ENCODE assay signal across 16 cellular contexts in the genomic region with DNA sequence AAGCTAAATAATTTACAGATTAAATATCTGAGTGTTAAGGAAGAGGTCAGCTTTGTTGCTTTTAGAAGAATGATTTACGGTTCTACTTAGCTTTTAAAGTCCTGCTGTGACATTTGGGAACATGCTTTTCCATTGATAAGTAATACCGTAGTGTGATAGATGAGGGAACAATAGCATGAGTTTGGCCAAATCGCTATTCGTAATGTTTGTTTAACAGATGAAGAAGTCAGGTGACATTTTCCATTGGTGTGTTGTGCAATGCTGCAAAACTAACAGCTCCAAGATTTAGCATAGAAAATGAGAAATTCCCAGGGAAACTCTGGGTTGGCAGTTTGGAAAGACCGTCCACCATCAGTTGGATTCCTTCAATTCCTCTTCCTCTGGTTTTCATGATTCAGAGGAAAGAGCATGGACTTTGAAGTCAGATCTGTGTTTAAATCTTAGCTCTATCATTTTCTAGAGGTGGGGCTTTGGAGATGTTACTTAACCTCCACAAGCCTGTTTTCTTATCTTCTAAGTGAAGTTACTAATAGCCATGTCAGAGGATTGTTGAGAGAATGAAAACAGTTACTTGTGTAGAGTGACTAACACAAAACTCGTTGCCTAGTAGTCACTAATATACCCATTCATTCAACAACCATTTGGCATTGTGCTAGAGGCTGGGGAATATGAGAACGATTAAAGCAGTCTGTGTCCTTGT.
DNase-seq lines count a peak whose midpoint lies in the region; ATAC-seq, FAIRE-seq and TF ChIP-seq lines count a peak whose summit lies in the region.
"Had no signal": no experiment of that assay in that cellular context is flagged by ENCODE, and none has a peak within 500 bp of the region (broad histone marks: within the 10 kb centered on the region; RNA-seq: fewer than 3 reads in every experiment).

No MANE protein-coding gene starts in this region.

- H3K27me3 ChIP-seq in HUES6 (ENCODE audit: control insufficient read depth, insufficient read depth, low read length) (no peaks in the 10 kb centered on the region), endocrine pancreas (ENCODE audit: control insufficient read depth, insufficient read depth, low read length) (no peaks in the 10 kb centered on the region), HepG2 (ENCODE audit: control insufficient read depth in 1 of 2, insufficient read depth in 2 of 2, low read length in 2 of 2) (no peaks in the 10 kb centered on the region)
- H3K27me3 ChIP-seq: uterus had no signal

- H3K4me1 ChIP-seq in A549 (0 out of 3 replicates have a peak, but pooled peaks cover 7% of the 10 kb centered on the region), HUES6 (ENCODE audit: control insufficient read depth, insufficient read depth, low read length) (peaks cover 24% of the 10 kb centered on the region), endocrine pancreas (ENCODE audit: control insufficient read depth, insufficient read depth, low read length) (no peaks in the 10 kb centered on the region), HepG2 (ENCODE audit: insufficient read depth, low read length) (peaks cover 9% of the 10 kb centered on the region), OCI-LY7 (ENCODE audit: insufficient read depth, low read length, poor library complexity, severe bottlenecking) (no peaks in the 10 kb centered on the region)
- H3K4me1 ChIP-seq: uterus had no signal

- H3K9ac ChIP-seq in HUES6 (ENCODE audit: low read length) (peak overlapping the region; percentile 17), endocrine pancreas (ENCODE audit: control insufficient read depth, insufficient read depth, low read length) (no peak overlapping the region), HepG2 (ENCODE audit: insufficient read depth, low read depth, low read length) (no peak overlapping the region)

- no peak for TF ChIP-seq POLR2A in A549 (IDR thresholded peaks at IDR 0.05; ENCODE audit: low read length)
- TF ChIP-seq POLR2A in HepG2 (IDR thresholded peaks at IDR 0.05; ENCODE audit: insufficient read depth in 1 of 2, low read depth in 2 of 2, low read length in 2 of 2), result no peak

- no peak for ATAC-seq in A549
- no peak for ATAC-seq in HepG2

- DNase-seq in A549 (ENCODE audit: low read depth in 1 of 2, low spot score in 1 of 2) (no peak), HepG2 (ENCODE audit: low spot score) (peak; percentile 46), OCI-M2 (lab: John Stamatoyannopoulos, UW; ENCODE audit: unreplicated experiment) (no peak), OCI-LY7 (ENCODE audit: low spot score) (no peak), nephron progenitor cell (no peak)
- no peak for DNase-seq in activated T-helper 2 cell treated with anti-CD3 and anti-CD28 coated beads, Interferon-gamma antibody, Interleukin-2, Interleukin-4, amounts not matched to agents 10 μg/mL and 5 μg/mL and 100 μg/mL, durations not matched to agents 14 hours and 24 hours and 36 hours (ENCODE audit: low spot score)
- DNase-seq: activated CD4-positive, alpha-beta T cell treated with anti-CD3 and anti-CD28 coated beads, Interleukin-2, amount 10 ng/mL, durations not matched to agents 7 days and 5 days; caudate nucleus; erythroblast; immature natural killer cell; NCI-H2107; T-helper 2 cell; uterus had no signal

- peaks cover 65% of the 10 kb centered on the region for H3K4me1 Mint-ChIP-seq in nephron progenitor cell
- H3K4me1 Mint-ChIP-seq in activated T-helper 2 cell treated with anti-CD3 and anti-CD28 coated beads, Interferon-gamma antibody, Interleukin-2, Interleukin-4, amounts not matched to agents 10 μg/mL and 5 μg/mL and 100 μg/mL, durations not matched to agents 14 hours and 24 hours and 36 hours (ENCODE audit: low read depth), result no peaks in the 10 kb centered on the region
- H3K4me1 Mint-ChIP-seq: activated CD4-positive, alpha-beta T cell treated with anti-CD3 and anti-CD28 coated beads, Interleukin-2, amount 10 ng/mL, durations not matched to agents 7 days and 5 days had no signal

- H3K79me2 ChIP-seq in HepG2 (ENCODE audit: insufficient read depth, low read length) (no peaks in the 10 kb centered on the region), OCI-LY7 (ENCODE audit: insufficient read depth, low read depth, low read length) (no peaks in the 10 kb centered on the region)

- TF ChIP-seq CTCF in A549 (IDR thresholded peaks at IDR 0.05), result no peak
- no peak for TF ChIP-seq CTCF in HepG2 (CRISPR knock-in tag; IDR thresholded peaks at IDR 0.05)
- TF ChIP-seq CTCF in OCI-LY7 (conservative IDR thresholded peaks at IDR 0.05; ENCODE audit: low read length), result no peak
- no peak for TF ChIP-seq CTCF in nephron progenitor cell (IDR thresholded peaks at IDR 0.05)

- H3K4me3 Mint-ChIP-seq in nephron progenitor cell, result no peak overlapping the region
- no peak overlapping the region for H3K4me3 Mint-ChIP-seq in activated T-helper 2 cell treated with anti-CD3 and anti-CD28 coated beads, Interferon-gamma antibody, Interleukin-2, Interleukin-4, amounts not matched to agents 10 μg/mL and 5 μg/mL and 100 μg/mL, durations not matched to agents 14 hours and 24 hours and 36 hours (ENCODE audit: low read depth)
- H3K4me3 Mint-ChIP-seq: activated CD4-positive, alpha-beta T cell treated with anti-CD3 and anti-CD28 coated beads, Interleukin-2, amount 10 ng/mL, durations not matched to agents 7 days and 5 days; activated T-helper 1 cell treated with anti-CD3 and anti-CD28 coated beads, Interleukin-12 subunit alpha, Interleukin-12 subunit beta, Interleukin-2, Interleukin-4 antibody, amounts not matched to agents 30 ng/mL and 10 ng/mL and 1 ng/mL, durations not matched to agents 14 hours and 24 hours and 36 hours; immature natural killer cell had no signal

- H2AFZ ChIP-seq in HepG2 (ENCODE audit: low read length) (no peak overlapping the region), OCI-LY7 (ENCODE audit: low read length) (no peak overlapping the region)

- H3K27ac Mint-ChIP-seq in nephron progenitor cell, result no peak overlapping the region
- H3K27ac Mint-ChIP-seq in activated T-helper 2 cell treated with anti-CD3 and anti-CD28 coated beads, Interferon-gamma antibody, Interleukin-2, Interleukin-4, amounts not matched to agents 10 μg/mL and 5 μg/mL and 100 μg/mL, durations not matched to agents 14 hours and 24 hours and 36 hours, result no peak overlapping the region
- H3K27ac Mint-ChIP-seq: activated CD4-positive, alpha-beta T cell treated with anti-CD3 and anti-CD28 coated beads, Interleukin-2, amount 10 ng/mL, durations not matched to agents 7 days and 5 days; activated T-helper 1 cell treated with anti-CD3 and anti-CD28 coated beads, Interleukin-12 subunit alpha, Interleukin-12 subunit beta, Interleukin-2, Interleukin-4 antibody, amounts not matched to agents 30 ng/mL and 10 ng/mL and 1 ng/mL, durations not matched to agents 14 hours and 24 hours and 36 hours; immature natural killer cell had no signal

- no peaks in the 10 kb centered on the region for H3K36me3 Mint-ChIP-seq in nephron progenitor cell (ENCODE audit: low read depth)
- no peaks in the 10 kb centered on the region for H3K36me3 Mint-ChIP-seq in activated T-helper 2 cell treated with anti-CD3 and anti-CD28 coated beads, Interferon-gamma antibody, Interleukin-2, Interleukin-4, amounts not matched to agents 10 μg/mL and 5 μg/mL and 100 μg/mL, durations not matched to agents 14 hours and 24 hours and 36 hours (ENCODE audit: low read depth)
- H3K36me3 Mint-ChIP-seq: immature natural killer cell had no signal

- no peak for TF ChIP-seq EP300 in A549 (IDR thresholded peaks at IDR 0.05)
- TF ChIP-seq EP300 in HepG2 (IDR thresholded peaks at IDR 0.05; ENCODE audit: low read depth in 2 of 2, low read length in 2 of 2), result no peak
- TF ChIP-seq EP300 in HepG2 (CRISPR knock-in tag; IDR thresholded peaks at IDR 0.05; ENCODE audit: borderline replicate concordance), result no peak

- peaks cover 11% of the 10 kb centered on the region for H3K27me3 Mint-ChIP-seq in nephron progenitor cell (ENCODE audit: low read depth, poor library complexity)
- no peaks in the 10 kb centered on the region for H3K27me3 Mint-ChIP-seq in activated T-helper 2 cell treated with anti-CD3 and anti-CD28 coated beads, Interferon-gamma antibody, Interleukin-2, Interleukin-4, amounts not matched to agents 10 μg/mL and 5 μg/mL and 100 μg/mL, durations not matched to agents 14 hours and 24 hours and 36 hours (ENCODE audit: low read depth)
- H3K27me3 Mint-ChIP-seq: activated CD4-positive, alpha-beta T cell treated with anti-CD3 and anti-CD28 coated beads, Interleukin-2, amount 10 ng/mL, durations not matched to agents 7 days and 5 days had no signal

- H4K20me1 ChIP-seq in HepG2 (ENCODE audit: insufficient read depth, low read length), result no peaks in the 10 kb centered on the region
- H4K20me1 ChIP-seq in OCI-LY7 (ENCODE audit: insufficient read depth, low read length), result no peaks in the 10 kb centered on the region

- in situ Hi-C loops in HepG2 (cut with HindIII; ENCODE audit: extremely low pct_ligation_motif_present, low pct_unique_long_range_greater_than_20kb), result no loop called here

- POLR2A ChIA-PET in A549 (lab: Yijun Ruan, JAX) (no interaction called here), HepG2 (lab: Yijun Ruan, JAX) (no interaction called here), OCI-LY7 (lab: Charles Lee) (interaction anchor here (0.7 kb wide), 2 partner anchors 500 to 955 kb away, joined by 3 read pairs; no protein-coding TSS in a partner anchor)

- H3K27ac ChIP-seq in A549 (no peak overlapping the region), HUES6 (ENCODE audit: low read depth, low read length) (no peak overlapping the region; the same call in 1 of the 2 replicates), HepG2 (ENCODE audit: extremely low read length, insufficient read depth, low read length) (no peak overlapping the region), OCI-LY7 (ENCODE audit: low read depth, low read length, poor library complexity, severe bottlenecking) (no peak overlapping the region)
- H3K27ac ChIP-seq: uterus had no signal

- H3K36me3 ChIP-seq in HUES6 (ENCODE audit: control insufficient read depth, insufficient read depth, low read length), result no peaks in the 10 kb centered on the region
- H3K36me3 ChIP-seq in endocrine pancreas (ENCODE audit: control insufficient read depth, insufficient read depth, low read length), result no peaks in the 10 kb centered on the region
- no peaks in the 10 kb centered on the region for H3K36me3 ChIP-seq in HepG2 (replicated peaks in 1 of 2; ENCODE audit: control insufficient read depth in 1 of 2, insufficient read depth in 2 of 2, low read length in 2 of 2)
- no peaks in the 10 kb centered on the region for H3K36me3 ChIP-seq in OCI-LY7 (ENCODE audit: insufficient read depth, low read length)
- H3K36me3 ChIP-seq: uterus had no signal

- H3K4me2 ChIP-seq in A549 (0 out of 3 replicates have a peak overlapping the region, but pooled peaks have one; percentile 21), HepG2 (ENCODE audit: low read depth, low read length) (peak overlapping the region; percentile 41), OCI-LY7 (ENCODE audit: low read length) (no peak overlapping the region)

- CTCF ChIA-PET in A549 (lab: Yijun Ruan, JAX), result interaction anchor here (0.7 to 1.5 kb wide), 3 partner anchors 43 to 168 kb away, joined by 3 to 5 read pairs (median 4); no protein-coding TSS in a partner anchor
- CTCF ChIA-PET in HepG2 (lab: Yijun Ruan, JAX; ENCODE audit: low intra/inter-chr PET ratio, low total read pairs), result no interaction called here
- CTCF ChIA-PET in OCI-LY7 (lab: Charles Lee; ENCODE audit: unreplicated experiment), result no interaction called here

- no peaks in the 10 kb centered on the region for H3K9me2 ChIP-seq in OCI-LY7 (ENCODE audit: insufficient read depth, low read length)

- H3K9me3 ChIP-seq in A549 (no peaks in the 10 kb centered on the region), HUES6 (ENCODE audit: control insufficient read depth, insufficient read depth, low read depth, low read length) (no peaks in the 10 kb centered on the region), endocrine pancreas (ENCODE audit: control insufficient read depth, low read length) (no peaks in the 10 kb centered on the region), HepG2 (ENCODE audit: low read length) (no peaks in the 10 kb centered on the region), OCI-LY7 (ENCODE audit: low read length) (no peaks in the 10 kb centered on the region)
- H3K9me3 ChIP-seq: uterus had no signal

- BruUV-seq in HepG2 (replicated peaks; lab: Mats Ljungman, UMichigan) (no TSS peak), OCI-LY7 (replicated peaks; lab: Mats Ljungman, UMichigan) (no TSS peak)

- 46% methylated on average over 7 of the region's 7 CpGs for WGBS in A549 (ENCODE audit: missing lambda C conversion rate)
- WGBS in HepG2 (ENCODE audit: low lambda C conversion rate), result 7% methylated on average over 7 of the region's 7 CpGs

- intact Hi-C loops in HepG2 (cut with micrococcal nuclease; ENCODE audit: unreplicated experiment), result no loop called here
- intact Hi-C loops in OCI-LY7 (cut with micrococcal nuclease; ENCODE audit: unreplicated experiment), result no loop called here
- intact Hi-C loops in activated T-helper 2 cell treated with anti-CD3 and anti-CD28 coated beads, Interferon-gamma antibody, Interleukin-2, Interleukin-4, amounts not matched to agents 10 μg/mL and 5 μg/mL and 100 μg/mL, durations not matched to agents 14 hours and 24 hours and 36 hours (cut with micrococcal nuclease), result no loop called here

- FAIRE-seq in A549 (lab: Jason Lieb, UNC) (no peak), HepG2 (lab: Jason Lieb, UNC) (no peak)

- no peaks in the 10 kb centered on the region for H3K9me3 Mint-ChIP-seq in nephron progenitor cell
- H3K9me3 Mint-ChIP-seq in activated T-helper 2 cell treated with anti-CD3 and anti-CD28 coated beads, Interferon-gamma antibody, Interleukin-2, Interleukin-4, amounts not matched to agents 10 μg/mL and 5 μg/mL and 100 μg/mL, durations not matched to agents 14 hours and 24 hours and 36 hours, result no peaks in the 10 kb centered on the region
- H3K9me3 Mint-ChIP-seq: activated CD4-positive, alpha-beta T cell treated with anti-CD3 and anti-CD28 coated beads, Interleukin-2, amount 10 ng/mL, durations not matched to agents 7 days and 5 days; activated T-helper 1 cell treated with anti-CD3 and anti-CD28 coated beads, Interleukin-12 subunit alpha, Interleukin-12 subunit beta, Interleukin-2, Interleukin-4 antibody, amounts not matched to agents 30 ng/mL and 10 ng/mL and 1 ng/mL, durations not matched to agents 14 hours and 24 hours and 36 hours; immature natural killer cell had no signal

- no peak overlapping the region for H3K4me3 ChIP-seq in A549
- H3K4me3 ChIP-seq in HUES6 (ENCODE audit: low read depth, low read length), result no peak overlapping the region
- H3K4me3 ChIP-seq in endocrine pancreas (ENCODE audit: control insufficient read depth, insufficient read depth, low read length), result peak overlapping the region; percentile 6
- H3K4me3 ChIP-seq in HepG2 (replicated peaks in 1 of 3; ENCODE audit: insufficient read depth in 1 of 3, low read depth in 2 of 3, low read length in 3 of 3), result no peak overlapping the region
- H3K4me3 ChIP-seq in OCI-LY7 (ENCODE audit: low read depth, low read length, poor library complexity, severe bottlenecking), result no peak overlapping the region
- H3K4me3 ChIP-seq: uterus had no signal

- no peak for TF ChIP-seq RAD21 in A549 (conservative IDR thresholded peaks at IDR 0.05 in 1 of 2, IDR thresholded peaks at IDR 0.05 in 1 of 2)
- TF ChIP-seq RAD21 in HepG2 (CRISPR knock-in tag; IDR thresholded peaks at IDR 0.05), result no peak

Comparison
In these comparisons a context has a peak if more than half of its experiments do, and no peak if none do; other contexts are left out.
1. Of the 38 proteins assayed by ChIP-seq in both HepG2 and A549: peak only in HepG2: CEBPB; only in A549: none; in both: none; in neither: 37.